1 cellular context compared by ENCODE assay signal in the genomic region with DNA sequence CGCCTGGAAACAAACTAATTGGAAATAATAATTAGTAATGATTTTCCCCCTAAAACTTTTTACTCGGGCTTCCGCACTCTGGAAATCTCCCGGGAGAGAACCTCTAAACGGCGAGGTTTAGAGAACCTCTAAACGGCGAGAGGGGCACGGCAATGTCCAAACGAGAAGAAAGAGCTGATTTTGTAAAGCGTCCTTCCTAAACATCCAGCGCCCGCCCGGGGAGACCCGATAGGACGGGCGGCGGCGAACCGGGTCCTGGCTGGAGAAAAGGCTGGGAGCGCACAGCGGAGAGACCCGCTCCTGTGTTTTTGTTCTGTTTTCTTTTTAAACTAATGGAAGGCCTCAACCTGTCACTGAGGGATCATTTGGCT.
TF ChIP-seq lines count a peak whose summit lies in the region.

No MANE protein-coding gene starts in this region.

TF ChIP-seq in GM12878, 131 proteins besides CTCF, POLR2A, EP300 and RAD21 (continued from another document):
- TF ChIP-seq EZH2 (IDR thresholded peaks at IDR 0.05; ENCODE audit: borderline replicate concordance, control insufficient read depth, low read depth, low read length) (0 out of 2 replicates have a peak, but pooled peaks have one; percentile 81), ZNF622 (IDR thresholded peaks at IDR 0.05) (no peak)
